11 cellular contexts compared by ENCODE assay signal in the genomic region with DNA sequence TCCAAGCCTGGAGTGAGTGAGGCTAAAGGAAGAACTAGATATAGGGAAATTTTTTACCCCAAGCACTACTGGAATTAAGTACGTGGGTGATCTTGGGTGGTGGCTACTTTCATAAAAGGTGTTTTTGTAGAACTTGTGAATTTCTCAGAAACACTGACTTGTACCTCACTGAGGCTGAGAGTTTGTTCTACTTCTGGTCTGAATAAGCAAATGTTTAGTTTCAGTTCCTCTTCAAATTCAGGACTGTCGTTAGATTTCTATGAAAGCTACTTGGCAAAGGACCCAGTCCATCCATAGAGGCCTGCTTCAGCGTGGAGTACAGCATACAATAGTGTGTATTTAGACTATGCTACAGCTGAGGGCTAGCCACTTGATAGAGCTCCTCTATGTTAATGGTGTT.
DNase-seq lines count a peak whose midpoint lies in the region; ATAC-seq and TF ChIP-seq lines count a peak whose summit lies in the region.
"Had no signal": no experiment of that assay in that cellular context is flagged by ENCODE, and none has a peak within 500 bp of the region (broad histone marks: within the 10 kb centered on the region; RNA-seq: fewer than 3 reads in every experiment).

No MANE protein-coding gene starts in this region.

- peaks cover 13% of the 10 kb centered on the region for H3K36me3 Mint-ChIP-seq in activated T-helper 1 cell treated with anti-CD3 and anti-CD28 coated beads, Interleukin-12 subunit alpha, Interleukin-12 subunit beta, Interleukin-2, Interleukin-4 antibody, amounts not matched to agents 30 ng/mL and 10 ng/mL and 1 ng/mL, durations not matched to agents 14 hours and 24 hours and 36 hours (ENCODE audit: low read depth)

- peaks cover 47% of the 10 kb centered on the region for H3K4me1 Mint-ChIP-seq in activated T-helper 1 cell treated with anti-CD3 and anti-CD28 coated beads, Interleukin-12 subunit alpha, Interleukin-12 subunit beta, Interleukin-2, Interleukin-4 antibody, amounts not matched to agents 30 ng/mL and 10 ng/mL and 1 ng/mL, durations not matched to agents 14 hours and 24 hours and 36 hours (ENCODE audit: low read depth)

- no peak for TF ChIP-seq CTCF in PC-3 (conservative IDR thresholded peaks at IDR 0.05; ENCODE audit: low read depth, low read length)

- peak overlapping the region; percentile 28 for H3K4me3 Mint-ChIP-seq in activated T-helper 1 cell treated with anti-CD3 and anti-CD28 coated beads, Interleukin-12 subunit alpha, Interleukin-12 subunit beta, Interleukin-2, Interleukin-4 antibody, amounts not matched to agents 30 ng/mL and 10 ng/mL and 1 ng/mL, durations not matched to agents 14 hours and 24 hours and 36 hours

- H3K4me2 ChIP-seq in PC-3 (ENCODE audit: low read length): no peak overlapping the region

- CTCF ChIA-PET in PC-3 (lab: Charles Lee): no interaction called here

- H3K79me2 ChIP-seq in PC-3 (ENCODE audit: low read length): no peaks in the 10 kb centered on the region

- no peak overlapping the region for H3K4me3 ChIP-seq in PC-3 (ENCODE audit: low read length)
- H3K4me3 ChIP-seq: sigmoid colon had no signal

- H3K27me3 ChIP-seq in PC-3 (ENCODE audit: low read length): peaks cover 48% of the 10 kb centered on the region
- H3K27me3 ChIP-seq: sigmoid colon had no signal

- peak overlapping the region; percentile 75 for H3K27ac Mint-ChIP-seq in activated T-helper 1 cell treated with anti-CD3 and anti-CD28 coated beads, Interleukin-12 subunit alpha, Interleukin-12 subunit beta, Interleukin-2, Interleukin-4 antibody, amounts not matched to agents 30 ng/mL and 10 ng/mL and 1 ng/mL, durations not matched to agents 14 hours and 24 hours and 36 hours

- H3K27ac ChIP-seq in PC-3 (ENCODE audit: low read length): no peak overlapping the region
- H3K27ac ChIP-seq: sigmoid colon had no signal

- H3F3A ChIP-seq in PC-3 (ENCODE audit: low read length, unreplicated experiment): no peaks in the 10 kb centered on the region

- H3K9me3 ChIP-seq in PC-3 (ENCODE audit: low read length): no peaks in the 10 kb centered on the region
- H3K9me3 ChIP-seq: sigmoid colon had no signal

- H4K20me1 ChIP-seq in PC-3 (ENCODE audit: low read length): no peaks in the 10 kb centered on the region

- intact Hi-C loops in activated T-helper 1 cell treated with anti-CD3 and anti-CD28 coated beads, Interleukin-12 subunit alpha, Interleukin-12 subunit beta, Interleukin-2, Interleukin-4 antibody, amounts not matched to agents 30 ng/mL and 10 ng/mL and 1 ng/mL, durations not matched to agents 14 hours and 24 hours and 36 hours (cut with micrococcal nuclease): loop anchor here (1.0 to 5.0 kb wide), 9 partner anchors 40 to 1232 kb away; partner anchors contain the start of genes CHIC2, CLOCK and SCFD2
- intact Hi-C loops in PC-3 (cut with micrococcal nuclease): no loop called here

- ATAC-seq in GM18519 (IDR thresholded peaks at IDR 0.05; ENCODE audit: low FRiP score, unreplicated experiment) (peak; percentile 99), GM21367 (IDR thresholded peaks at IDR 0.05; ENCODE audit: unreplicated experiment) (peak; percentile 98), HG03159 (IDR thresholded peaks at IDR 0.05; ENCODE audit: unreplicated experiment) (peak; percentile 97), PC-3 (no peak)

- H3K9me2 ChIP-seq in PC-3 (replicated peaks; ENCODE audit: low read length): no peaks in the 10 kb centered on the region; the same call in 1 of the 2 replicates

- no peak overlapping the region for H3K9ac ChIP-seq in PC-3 (ENCODE audit: low read length)

- H2AFZ ChIP-seq in PC-3 (ENCODE audit: low read length): no peak overlapping the region

- H3K36me3 ChIP-seq in PC-3 (ENCODE audit: low read depth, low read length): no peaks in the 10 kb centered on the region
- H3K36me3 ChIP-seq: sigmoid colon had no signal

- peak; percentile 3 for DNase-seq in activated T-helper 1 cell treated with anti-CD3 and anti-CD28 coated beads, Interleukin-12 subunit alpha, Interleukin-12 subunit beta, Interleukin-2, Interleukin-4 antibody, amounts not matched to agents 30 ng/mL and 10 ng/mL and 1 ng/mL, durations not matched to agents 14 hours and 24 hours and 36 hours (ENCODE audit: low spot score)
- DNase-seq in ecto neural progenitor cell (ENCODE audit: low spot score) (no peak), NCI-H526 treated with DMSO at 0.1 percent for 48 hours (lab: John Stamatoyannopoulos, UW) (no peak), PC-3 (no peak), iPS-NIHi11 (ENCODE audit: low spot score) (no peak)
- DNase-seq: NCI-H2029 treated with DMSO at 0.1 percent for 48 hours, sigmoid colon, substantia nigra had no signal

- peaks cover 16% of the 10 kb centered on the region for H3K9me3 Mint-ChIP-seq in activated T-helper 1 cell treated with anti-CD3 and anti-CD28 coated beads, Interleukin-12 subunit alpha, Interleukin-12 subunit beta, Interleukin-2, Interleukin-4 antibody, amounts not matched to agents 30 ng/mL and 10 ng/mL and 1 ng/mL, durations not matched to agents 14 hours and 24 hours and 36 hours

- POLR2A ChIA-PET in PC-3 (lab: Charles Lee; ENCODE audit: unreplicated experiment): no interaction called here

- BruUV-seq in PC-3 (replicated peaks; lab: Mats Ljungman, UMichigan): no TSS peak

- peaks cover 7% of the 10 kb centered on the region for H3K27me3 Mint-ChIP-seq in activated T-helper 1 cell treated with anti-CD3 and anti-CD28 coated beads, Interleukin-12 subunit alpha, Interleukin-12 subunit beta, Interleukin-2, Interleukin-4 antibody, amounts not matched to agents 30 ng/mL and 10 ng/mL and 1 ng/mL, durations not matched to agents 14 hours and 24 hours and 36 hours (ENCODE audit: insufficient read depth)

- H3K4me1 ChIP-seq in PC-3 (ENCODE audit: insufficient read depth, low read length): peaks cover 5% of the 10 kb centered on the region
- H3K4me1 ChIP-seq: sigmoid colon had no signal
